ENCODE assay signal across 20 cellular contexts in genomic region chr18:59551902-59552635, GRCh38.
DNase-seq lines count a peak whose midpoint lies in the region; ATAC-seq and TF ChIP-seq lines count a peak whose summit lies in the region.
"Had no signal": no experiment of that assay in that cellular context is flagged by ENCODE, and none has a peak within 500 bp of the region (broad histone marks: within the 10 kb centered on the region; RNA-seq: fewer than 3 reads in every experiment).

No MANE protein-coding gene starts in this region.

- H3K27ac ChIP-seq in heart right ventricle (no peak overlapping the region), right cardiac atrium (ENCODE audit: low read length) (no peak overlapping the region)
- H3K27ac ChIP-seq: KMS-11 had no signal

- H3K4me3 ChIP-seq in heart right ventricle = no peak overlapping the region
- no peak overlapping the region for H3K4me3 ChIP-seq in right cardiac atrium (ENCODE audit: low read length)
- H3K4me3 ChIP-seq in fibroblast of the aortic adventitia (ENCODE audit: low read depth, low read length) = no peak overlapping the region

- no peaks in the 10 kb centered on the region for H3K36me3 ChIP-seq in heart right ventricle

- peak in 6 of 8 donors; percentile 19 to 79 (median 55) for ATAC-seq in heart right ventricle
- no peak for ATAC-seq in right cardiac atrium
- ATAC-seq in HG02970 (IDR thresholded peaks at IDR 0.05; ENCODE audit: low FRiP score, unreplicated experiment) = no peak
- no peak for ATAC-seq in GM21528 (IDR thresholded peaks at IDR 0.05; ENCODE audit: low FRiP score, unreplicated experiment)

- no peaks in the 10 kb centered on the region for H3K9me3 ChIP-seq in heart right ventricle
- H3K9me3 ChIP-seq in right cardiac atrium (ENCODE audit: control insufficient read depth, low read length) = no peaks in the 10 kb centered on the region

- WGBS in heart right ventricle, 2 donors = 74 to 76% methylated on average over 10 of the region's 10 CpGs
- 83% methylated on average over 10 of the region's 10 CpGs for WGBS in right cardiac atrium

- peaks cover 0 to 26% (median 16%) of the 10 kb centered on the region in 9 donors for H3K4me1 ChIP-seq in heart right ventricle
- peaks cover 9% of the 10 kb centered on the region for H3K4me1 ChIP-seq in right cardiac atrium (ENCODE audit: control insufficient read depth, insufficient read depth, low read length)

- TF ChIP-seq CTCF in heart right ventricle (IDR thresholded peaks at IDR 0.05) (no peak), fibroblast of the aortic adventitia (IDR thresholded peaks at IDR 0.05; ENCODE audit: insufficient read depth, low read length) (no peak)

- intact Hi-C loops in heart right ventricle (cut with DNase I) (loop anchor here in 1 of 10 donors (5.0 kb wide), 1 partner anchor 85 kb away; no protein-coding TSS in a partner anchor), right cardiac atrium (cut with DNase I) (loop anchor here in 1 of 4 donors (10.0 kb wide), 1 partner anchor 87 kb away; no protein-coding TSS in a partner anchor)

- H3K27me3 ChIP-seq in heart right ventricle = no peaks in the 10 kb centered on the region
- no peaks in the 10 kb centered on the region for H3K27me3 ChIP-seq in right cardiac atrium (ENCODE audit: control insufficient read depth, insufficient read depth)

- peak; percentile 30 to 42 for DNase-seq in heart right ventricle
- no peak for DNase-seq in right cardiac atrium
- DNase-seq in RPMI7951 (ENCODE audit: low read depth) = peak; percentile 75
- DNase-seq in fibroblast of the aortic adventitia (ENCODE audit: low read depth) = peak; percentile 60
- DNase-seq in globus pallidus (ENCODE audit: low spot score) = no peak
- DNase-seq: CD4-positive, CD25-positive, alpha-beta regulatory T cell; EL; GF-D8; IMR-90; NCI-H1092; NCI-H146; NCI-H2029; NCI-H345; NCI-H524 treated with DMSO at 0.1 percent for 48 hours; NCI-H82; OCI-M1; SHP77 had no signal

Comparison
In these comparisons a context has a peak if more than half of its experiments do, and no peak if none do; other contexts are left out.
1. ATAC-seq: peak in heart right ventricle (6 of 8); none in right cardiac atrium (0 of 2), HG02970 (single experiment) and GM21528 (single experiment).
2. DNase-seq: peak in heart right ventricle (2 of 2), RPMI7951 (single experiment) and fibroblast of the aortic adventitia (single experiment); none in right cardiac atrium (0 of 3) and globus pallidus (single experiment).